Comparison of ENCODE assay signal across 8 cellular contexts in the genomic region with DNA sequence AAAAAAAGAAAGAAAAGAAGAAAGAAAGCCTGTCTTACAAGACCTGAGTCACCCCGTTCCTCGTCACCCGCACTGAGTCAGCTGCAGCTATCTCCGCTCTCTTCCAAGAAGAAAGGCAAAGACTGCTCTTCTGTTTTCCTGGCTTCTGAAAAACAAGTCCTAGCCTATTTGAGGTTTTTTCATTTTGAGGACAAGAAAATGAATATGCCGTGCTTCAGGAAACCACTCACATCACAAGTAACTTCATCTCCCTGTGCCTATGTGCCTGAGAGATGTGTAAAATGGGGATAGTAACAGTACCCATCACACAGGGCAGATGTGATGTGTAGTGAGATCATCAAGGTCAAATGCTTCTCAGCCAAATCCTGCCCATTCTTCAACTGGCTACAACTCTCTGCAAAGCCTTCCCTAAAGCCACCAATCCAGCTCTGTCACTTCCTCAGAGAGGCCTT.
DNase-seq lines count a peak whose midpoint lies in the region; ATAC-seq and TF ChIP-seq lines count a peak whose summit lies in the region.

No MANE protein-coding gene starts in this region.

- POLR2A ChIA-PET in RWPE1 (lab: Yijun Ruan, JAX; ENCODE audit: low non-redundant PET): no interaction called here

- H3K27ac ChIP-seq in RWPE1: peak overlapping the region; percentile 99

- CTCF ChIA-PET in RWPE1 (lab: Yijun Ruan, JAX): no interaction called here

- no peak for TF ChIP-seq CTCF in RWPE1 (conservative IDR thresholded peaks at IDR 0.05; ENCODE audit: low read depth)

- ATAC-seq in HG03095 (IDR thresholded peaks at IDR 0.05; ENCODE audit: unreplicated experiment): no peak

- DNase-seq in EL (peak; percentile 91), RWPE1 (ENCODE audit: low spot score) (peak; percentile 59), dermis blood vessel endothelial cell (peak; percentile 93), renal cortical epithelial cell (ENCODE audit: low read depth) (peak; percentile 93), NOMO-1 treated with dmso at 0.1 percent for 144 hours (lab: John Stamatoyannopoulos, UW; ENCODE audit: unreplicated experiment) (no peak), DMS153 treated with DMSO at 0.1 percent for 48 hours (lab: John Stamatoyannopoulos, UW; ENCODE audit: unreplicated experiment) (no peak)
- DNase-seq in effector CD4-positive, alpha-beta T cell: no peak

Comparison
In these comparisons a context has a peak if more than half of its experiments do, and no peak if none do; other contexts are left out.
1. DNase-seq: peak in EL (single experiment), RWPE1 (single experiment), dermis blood vessel endothelial cell (single experiment) and renal cortical epithelial cell (single experiment); none in NOMO-1 treated with dmso at 0.1 percent for 144 hours (single experiment), DMS153 treated with DMSO at 0.1 percent for 48 hours (single experiment) and effector CD4-positive, alpha-beta T cell (single experiment).